In the genomic region with DNA sequence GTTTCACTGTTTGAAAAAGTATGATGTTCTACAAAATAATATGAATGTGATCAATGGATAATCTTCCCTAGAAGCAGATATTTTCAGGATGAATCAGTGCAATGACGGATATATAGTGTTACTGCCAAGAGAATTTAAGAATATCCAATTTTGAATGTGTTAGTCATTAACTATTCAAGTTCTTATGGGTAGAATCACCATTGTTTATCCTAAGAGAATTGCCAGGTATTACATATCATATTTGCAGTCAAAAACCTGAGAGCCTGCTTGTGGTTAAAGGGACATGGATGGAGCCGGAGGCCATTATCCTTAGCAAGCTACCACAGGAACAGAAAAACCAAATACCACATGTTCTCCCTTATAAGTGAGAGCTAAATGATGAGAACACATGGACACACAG, we compare ENCODE assay signal across 1 cellular context.
TF ChIP-seq lines count a peak whose summit lies in the region.

No MANE protein-coding gene starts in this region.

TF ChIP-seq in IMR-90, 13 proteins besides CTCF, POLR2A, EP300 and RAD21:
- TF ChIP-seq RCOR1 (IDR thresholded peaks at IDR 0.05; ENCODE audit: insufficient replicate concordance, low read length) (no peak), FOS (IDR thresholded peaks at IDR 0.05; ENCODE audit: low read depth, low read length) (no peak), BHLHE40 (IDR thresholded peaks at IDR 0.05; ENCODE audit: low read depth, low read length) (no peak), USF2 (IDR thresholded peaks at IDR 0.05; ENCODE audit: low read depth, low read length) (no peak), MAZ (IDR thresholded peaks at IDR 0.05; ENCODE audit: borderline replicate concordance, low read depth, low read length) (no peak), CHD1 (IDR thresholded peaks at IDR 0.05; ENCODE audit: low read depth, low read length) (no peak), CEBPB (IDR thresholded peaks at IDR 0.05; ENCODE audit: low read depth, low read length) (no peak), RFX5 (IDR thresholded peaks at IDR 0.05; ENCODE audit: low read depth, low read length) (no peak), SMC3 (IDR thresholded peaks at IDR 0.05; ENCODE audit: low read depth, low read length) (no peak), MAFK (IDR thresholded peaks at IDR 0.05; ENCODE audit: low read depth, low read length) (no peak), NFE2L2 (IDR thresholded peaks at IDR 0.05; ENCODE audit: low read depth, low read length) (no peak), MXI1 (IDR thresholded peaks at IDR 0.05; ENCODE audit: borderline replicate concordance, low read depth, low read length) (no peak)
- TF ChIP-seq, protein P1, sequence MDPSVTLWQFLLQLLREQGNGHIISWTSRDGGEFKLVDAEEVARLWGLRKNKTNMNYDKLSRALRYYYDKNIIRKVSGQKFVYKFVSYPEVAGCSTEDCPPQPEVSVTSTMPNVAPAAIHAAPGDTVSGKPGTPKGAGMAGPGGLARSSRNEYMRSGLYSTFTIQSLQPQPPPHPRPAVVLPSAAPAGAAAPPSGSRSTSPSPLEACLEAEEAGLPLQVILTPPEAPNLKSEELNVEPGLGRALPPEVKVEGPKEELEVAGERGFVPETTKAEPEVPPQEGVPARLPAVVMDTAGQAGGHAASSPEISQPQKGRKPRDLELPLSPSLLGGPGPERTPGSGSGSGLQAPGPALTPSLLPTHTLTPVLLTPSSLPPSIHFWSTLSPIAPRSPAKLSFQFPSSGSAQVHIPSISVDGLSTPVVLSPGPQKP (IDR thresholded peaks at IDR 0.05; ENCODE audit: borderline replicate concordance, low read depth, low read length): no peak
